ENCODE assay signal across 8 cellular contexts in the genomic region with DNA sequence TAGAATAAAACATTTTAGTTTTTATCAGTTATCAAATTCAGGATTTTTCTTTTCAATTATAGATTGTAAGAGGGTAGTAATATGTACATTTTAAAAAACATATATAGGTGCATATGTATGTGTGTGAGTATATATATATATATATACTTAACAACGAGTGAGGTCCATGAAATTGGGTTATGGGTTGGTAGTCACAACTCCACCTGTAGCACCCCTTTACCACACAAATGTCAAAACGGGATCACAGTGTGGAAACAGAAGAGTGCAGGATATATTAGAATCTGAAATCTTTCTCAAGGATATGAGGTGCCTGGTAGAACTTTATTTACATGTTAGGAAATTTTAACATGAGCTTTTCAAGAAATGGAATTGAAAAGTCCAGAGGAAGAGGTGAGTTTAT. TPM values are rescaled to one million over a fixed set of nuclear protein-coding genes. Genes with fewer than 3 reads are reported as not detected.
DNase-seq lines count a peak whose midpoint lies in the region; ATAC-seq and TF ChIP-seq lines count a peak whose summit lies in the region.

No MANE protein-coding gene starts in this region.

- intact Hi-C loops in Caco-2 (cut with micrococcal nuclease; ENCODE audit: unreplicated experiment), result no loop called here
- intact Hi-C loops in body of pancreas (cut with DNase I), result no loop called here

- POLR2A ChIA-PET in Caco-2 (lab: Charles Lee), result no interaction called here

- no peak for TF ChIP-seq POLR2A in body of pancreas (IDR thresholded peaks at IDR 0.05)

- no peak for ATAC-seq in body of pancreas
- no peak for ATAC-seq in HG03432 (IDR thresholded peaks at IDR 0.05; ENCODE audit: unreplicated experiment)

- peak overlapping the region; percentile 39 for H3K4me3 Mint-ChIP-seq in Caco-2 (ENCODE audit: unreplicated experiment)
- H3K4me3 Mint-ChIP-seq in nephron, result peak overlapping the region; percentile 88 to 96 (median 89)

- peaks cover 13% of the 10 kb centered on the region for H3K4me1 Mint-ChIP-seq in Caco-2 (ENCODE audit: low read depth, unreplicated experiment)
- peaks cover 34% of the 10 kb centered on the region for H3K4me1 Mint-ChIP-seq in nephron

- H3K9me3 ChIP-seq in Caco-2 (no peaks in the 10 kb centered on the region), body of pancreas (no peaks in the 10 kb centered on the region)

- H3K4me3 ChIP-seq in Caco-2 (ENCODE audit: low read depth, low read length) (no peak overlapping the region), body of pancreas (no peak overlapping the region)

- no peaks in the 10 kb centered on the region for H3K27me3 ChIP-seq in Caco-2 (replicated peaks; ENCODE audit: control insufficient read depth, insufficient read depth, low read length)
- no peaks in the 10 kb centered on the region for H3K27me3 ChIP-seq in body of pancreas

- H3K9me3 Mint-ChIP-seq in Caco-2 (ENCODE audit: unreplicated experiment) (peaks cover 10% of the 10 kb centered on the region), nephron (peaks cover 10% of the 10 kb centered on the region)

- no peaks in the 10 kb centered on the region for H3K27me3 Mint-ChIP-seq in Caco-2 (ENCODE audit: insufficient read depth, unreplicated experiment)
- no peaks in the 10 kb centered on the region for H3K27me3 Mint-ChIP-seq in nephron (ENCODE audit: low read depth)

- peak overlapping the region in 3 of 4 donors; percentile 94 to 99 (median 98) for H3K27ac ChIP-seq in body of pancreas

- H3K4me1 ChIP-seq in Caco-2 (peaks cover 22% of the 10 kb centered on the region), body of pancreas (peaks cover 32% of the 10 kb centered on the region)

- no TSS peak for BruUV-seq in Caco-2 (replicated peaks; lab: Mats Ljungman, UMichigan)

- H3K36me3 Mint-ChIP-seq in Caco-2 (ENCODE audit: insufficient read depth, unreplicated experiment) (peaks cover 17% of the 10 kb centered on the region), nephron (ENCODE audit: low read depth) (peaks cover 7% of the 10 kb centered on the region)

- TF ChIP-seq CTCF in Caco-2 (IDR thresholded peaks at IDR 0.05; ENCODE audit: insufficient read depth in 1 of 2, low read depth in 1 of 2, low read length in 1 of 2, severe bottlenecking in 1 of 2, unreplicated experiment in 1 of 2), result no peak
- TF ChIP-seq CTCF in body of pancreas (IDR thresholded peaks at IDR 0.05), result no peak
- no peak for TF ChIP-seq CTCF in nephron (IDR thresholded peaks at IDR 0.05; ENCODE audit: unreplicated experiment in 3 of 3)

- H3K36me3 ChIP-seq in Caco-2 (ENCODE audit: control insufficient read depth, insufficient read depth, low read length) (no peaks in the 10 kb centered on the region), body of pancreas (replicated peaks in 1 of 2; ENCODE audit: insufficient read depth in 1 of 2, low read depth in 2 of 2) (no peaks in the 10 kb centered on the region)

- CTCF ChIA-PET in Caco-2 (lab: Charles Lee), result no interaction called here

- DNase-seq in Caco-2 (no peak), Kasumi-1 (lab: John Stamatoyannopoulos, UW) (peak; percentile 39 to 48), body of pancreas (peak in 2 of 4 donors; percentile 19 to 23), amniotic stem cell (lab: John Stamatoyannopoulos, UW) (no peak), mucosa of gallbladder (ENCODE audit: low spot score) (no peak)
- DNase-seq in stimulated activated CD4-positive, alpha-beta T cell treated with anti-CD3 and anti-CD28 coated beads, Interleukin-4, amount 100 ng/mL, for 24 hours, result no peak

- 0 to 3% methylated on average over 2 of the region's 2 CpGs for WGBS in body of pancreas, 2 donors

- peak overlapping the region; percentile 98 for H3K27ac Mint-ChIP-seq in Caco-2 (ENCODE audit: unreplicated experiment)
- peak overlapping the region; percentile 87 to 95 (median 90) for H3K27ac Mint-ChIP-seq in nephron

RNA-seq across cellular contexts. Expression of gene MIA2, which starts 31.3 kb away (rescaled TPM):
- total RNA-seq in Caco-2 (2022) (60.4 and 71.5 TPM in 2 replicates), body of pancreas (10 to 100 TPM; 43.6 to 46.8 TPM), mucosa of gallbladder (81.7 TPM)

Comparison
In these comparisons a context has a peak if more than half of its experiments do, and no peak if none do; other contexts are left out.
1. DNase-seq: peak in Kasumi-1 (2 of 2); none in Caco-2 (0 of 2), amniotic stem cell (single experiment), stimulated activated CD4-positive, alpha-beta T cell treated with anti-CD3 and anti-CD28 coated beads, Interleukin-4, amount 100 ng/mL, for 24 hours (single experiment) and mucosa of gallbladder (single experiment).